In the genomic region with DNA sequence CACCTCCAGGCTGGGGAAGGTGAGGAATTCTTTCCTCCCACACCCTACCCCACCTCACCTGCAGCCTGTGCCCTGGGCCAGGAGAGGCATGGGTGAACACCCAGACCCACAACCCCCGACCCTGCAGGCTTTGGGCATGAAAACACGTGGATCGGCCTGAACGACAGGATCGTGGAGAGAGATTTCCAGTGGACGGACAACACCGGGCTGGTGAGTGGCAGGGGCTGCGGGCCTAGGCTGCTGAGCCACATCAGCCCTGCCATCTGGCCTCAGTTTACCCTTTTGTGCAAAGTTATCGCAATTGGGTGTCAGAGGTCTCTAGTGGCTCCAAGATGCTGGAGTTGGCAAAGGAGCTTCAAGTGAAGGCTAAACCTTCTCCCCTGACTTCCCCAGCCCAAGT, we compare ENCODE assay signal across 10 cellular contexts. TPM values are rescaled to one million over a fixed set of nuclear protein-coding genes. Genes with fewer than 3 reads are reported as not detected.
"Had no signal": no experiment of that assay in that cellular context is flagged by ENCODE, and none has a peak within 500 bp of the region (broad histone marks: within the 10 kb centered on the region; RNA-seq: fewer than 3 reads in every experiment).

No MANE protein-coding gene starts in this region.

- H3K27ac Mint-ChIP-seq: GM23338, H9, HFFc6 had no signal

- H2AFZ ChIP-seq: GM23248, GM23338 had no signal

- DNase-seq: GM23248, GOT3, H7, H9, HCEC 1CT, HFFc6 had no signal

- H3K27ac ChIP-seq: GM23248 had no signal

- H3K4me1 ChIP-seq: HAP-1 had no signal

- H3K4me3 Mint-ChIP-seq: GM23338, H9, HFFc6 had no signal

- H3K4me1 Mint-ChIP-seq: GM23338 had no signal

- H3K4me2 ChIP-seq: GM23338 had no signal

- H3K4me3 ChIP-seq: GM23248, GM23338, HAP-1 had no signal

- H3K9ac ChIP-seq: GM23248 had no signal

- H3K9me3 ChIP-seq: HAP-1 had no signal

- H3K36me3 ChIP-seq: HAP-1 had no signal

- FAIRE-seq: H54 had no signal

RNA-seq across cellular contexts. Expression of a gene that starts 28.7 kb away (rescaled TPM):
- total RNA-seq: GM23248, H4, HFFc6 had no signal
- polyA plus RNA-seq: GM23248 had no signal

RNA-seq across cellular contexts. Expression of a gene that starts 32.6 kb away (rescaled TPM):
- total RNA-seq: H4 had no signal
